ENCODE assay signal across 1 cellular context in genomic region chr9:137295313-137296213, GRCh38.
TF ChIP-seq lines count a peak whose summit lies in the region.

No MANE protein-coding gene starts in this region.

TF ChIP-seq in liver, 16 proteins besides CTCF, POLR2A, EP300 and RAD21 (continued from another document):
- TF ChIP-seq ZBTB33 (IDR thresholded peaks at IDR 0.05), result no peak
- no peak for TF ChIP-seq REST (IDR thresholded peaks at IDR 0.05)
- TF ChIP-seq RXRA (IDR thresholded peaks at IDR 0.05), result no peak
- no peak for TF ChIP-seq NR2F2 (IDR thresholded peaks at IDR 0.05)
- no peak for TF ChIP-seq JUND (IDR thresholded peaks at IDR 0.05)
- no peak for TF ChIP-seq SP1 (IDR thresholded peaks at IDR 0.05)
- no peak for TF ChIP-seq HNF4A (conservative IDR thresholded peaks at IDR 0.05)
- TF ChIP-seq GABPA (IDR thresholded peaks at IDR 0.05 in 1 of 2, conservative IDR thresholded peaks at IDR 0.05 in 1 of 2), result no peak
- TF ChIP-seq FOXA2 (IDR thresholded peaks at IDR 0.05), result no peak
